In genomic region chr6:145903356-145904102, GRCh38 we compare ENCODE assay signal across 1 cellular context.
TF ChIP-seq lines count a peak whose summit lies in the region.

No MANE protein-coding gene starts in this region.

TF ChIP-seq in HepG2, 621 proteins besides CTCF, POLR2A, EP300 and RAD21 (continued from another document):
- TF ChIP-seq ARID5B (CRISPR knock-in tag; IDR thresholded peaks at IDR 0.05) (0 out of 2 replicates have a peak, but pooled peaks have one; percentile 33), HNF4A (CRISPR knock-in tag; IDR thresholded peaks at IDR 0.05) (peak; percentile 68), HIC2 (CRISPR knock-in tag; IDR thresholded peaks at IDR 0.05; ENCODE audit: low read depth) (0 out of 2 replicates have a peak, but pooled peaks have one; percentile 20), ZMAT5 (CRISPR knock-in tag; IDR thresholded peaks at IDR 0.05; ENCODE audit: borderline replicate concordance, low read depth) (no peak), ZNF644 (CRISPR knock-in tag; IDR thresholded peaks at IDR 0.05; ENCODE audit: low read depth) (peak; percentile 38; the same call in 1 of the 2 replicates), ZNF564 (CRISPR knock-in tag; IDR thresholded peaks at IDR 0.05) (no peak), RFXAP (CRISPR knock-in tag; IDR thresholded peaks at IDR 0.05; ENCODE audit: borderline replicate concordance) (peak; percentile 79; the same call in 1 of the 2 replicates), HNF4G (IDR thresholded peaks at IDR 0.05; ENCODE audit: borderline replicate concordance, low read depth, low read length) (peak; percentile 42; the same call in 1 of the 2 replicates), HNF4G (CRISPR knock-in tag; IDR thresholded peaks at IDR 0.05; ENCODE audit: borderline replicate concordance, low read depth) (no peak), ZNF407 (CRISPR knock-in tag; IDR thresholded peaks at IDR 0.05; ENCODE audit: not compliant biosample characterization) (no peak), KDM4B (CRISPR knock-in tag; IDR thresholded peaks at IDR 0.05) (no peak), ZNF569 (CRISPR knock-in tag; IDR thresholded peaks at IDR 0.05; ENCODE audit: borderline replicate concordance) (no peak)
